In genomic region chr5:38554860-38555259, GRCh38 we compare ENCODE assay signal across 9 cellular contexts. TPM values are rescaled to one million over a fixed set of nuclear protein-coding genes. Genes with fewer than 3 reads are reported as not detected.
DNase-seq lines count a peak whose midpoint lies in the region; ATAC-seq, FAIRE-seq and TF ChIP-seq lines count a peak whose summit lies in the region.
"Had no signal": no experiment of that assay in that cellular context is flagged by ENCODE, and none has a peak within 500 bp of the region (broad histone marks: within the 10 kb centered on the region; RNA-seq: fewer than 3 reads in every experiment).

No MANE protein-coding gene starts in this region.

- no peak overlapping the region for H2BK5ac ChIP-seq in mesenchymal stem cell (ENCODE audit: low read depth, low read length, poor library complexity, severe bottlenecking)

- H2AFZ ChIP-seq in SK-N-SH (ENCODE audit: low read depth) = no peak overlapping the region
- H2AFZ ChIP-seq in mesenchymal stem cell (ENCODE audit: low read depth, low read length) = no peak overlapping the region

- TF ChIP-seq EP300 in SK-N-SH (IDR thresholded peaks at IDR 0.05; ENCODE audit: borderline replicate concordance in 1 of 2, low read depth in 1 of 2, low read length in 1 of 2) = no peak

- H3F3A ChIP-seq in SK-N-SH (replicated peaks; ENCODE audit: insufficient read depth) = peaks cover 4% of the 10 kb centered on the region

- H3K9me3 ChIP-seq in SK-N-SH (no peaks in the 10 kb centered on the region), mesenchymal stem cell (ENCODE audit: control insufficient read depth, low read length) (no peaks in the 10 kb centered on the region), thymus (ENCODE audit: control insufficient read depth) (no peaks in the 10 kb centered on the region)
- H3K9me3 ChIP-seq: BLaER1 had no signal

- H3K23ac ChIP-seq in mesenchymal stem cell (ENCODE audit: low read length in 2 of 2) = peak overlapping the region in 1 of 2 experiments; percentile 34

- H3K27ac ChIP-seq in SK-N-SH (ENCODE audit: low read depth in 2 of 2, low read length in 1 of 2) (no peak overlapping the region), mesenchymal stem cell (ENCODE audit: low read length, poor library complexity, severe bottlenecking) (no peak overlapping the region), thymus (ENCODE audit: low read depth) (no peak overlapping the region)
- H3K27ac ChIP-seq: BLaER1 had no signal

- no peak overlapping the region for H3K9ac ChIP-seq in SK-N-SH
- peak overlapping the region; percentile 90 for H3K9ac ChIP-seq in mesenchymal stem cell (ENCODE audit: low read length)
- H3K9ac ChIP-seq: BLaER1 had no signal

- H3K79me2 ChIP-seq in SK-N-SH (ENCODE audit: insufficient read depth) = peaks cover 20% of the 10 kb centered on the region; the same call in 1 of the 2 replicates

- no peak overlapping the region for H3K18ac ChIP-seq in mesenchymal stem cell (ENCODE audit: low read depth in 1 of 2, low read length in 2 of 2)

- no peak for TF ChIP-seq RAD21 in SK-N-SH (IDR thresholded peaks at IDR 0.05; ENCODE audit: low read length)

- no peak overlapping the region for H4K91ac ChIP-seq in mesenchymal stem cell (ENCODE audit: low read length)

- no peak overlapping the region for H2BK12ac ChIP-seq in mesenchymal stem cell (ENCODE audit: low read length in 2 of 2)

- ATAC-seq in SK-N-SH treated with all-trans-retinoic acid at 6 μM for 48 hours = no peak
- no peak for ATAC-seq in central memory CD8-positive, alpha-beta T cell (replicated peaks; ENCODE audit: extremely low read depth, poor library complexity, severe bottlenecking)
- ATAC-seq in HG03432 (IDR thresholded peaks at IDR 0.05; ENCODE audit: unreplicated experiment) = no peak

- no peaks in the 10 kb centered on the region for H3K9me3 Mint-ChIP-seq in central memory CD8-positive, alpha-beta T cell

- DNase-seq in SK-N-SH (no peak), mesenchymal stem cell (no peak), DMS153 treated with DMSO at 0.1 percent for 48 hours (lab: John Stamatoyannopoulos, UW; ENCODE audit: unreplicated experiment) (no peak), RCC 7860 (ENCODE audit: low spot score) (no peak)
- DNase-seq in central memory CD8-positive, alpha-beta T cell (ENCODE audit: low spot score in 2 of 2) = no peak

- no peak overlapping the region for H2BK15ac ChIP-seq in mesenchymal stem cell (ENCODE audit: low read depth, poor library complexity, severe bottlenecking)

- no peak overlapping the region for H2BK120ac ChIP-seq in mesenchymal stem cell (ENCODE audit: low read depth, low read length)

- FAIRE-seq in RCC 7860 (lab: Jason Lieb, UNC) = no peak

- TF ChIP-seq CTCF in SK-N-SH (IDR thresholded peaks at IDR 0.05) = no peak

- H3K14ac ChIP-seq in mesenchymal stem cell (ENCODE audit: low read length in 2 of 2) = no peak overlapping the region

- H3K27me3 ChIP-seq in SK-N-SH (ENCODE audit: insufficient read depth) = no peaks in the 10 kb centered on the region
- H3K27me3 ChIP-seq in mesenchymal stem cell (ENCODE audit: control insufficient read depth in 1 of 2, insufficient read depth in 1 of 2, low read length in 2 of 2) = no peaks in the 10 kb centered on the region
- H3K27me3 ChIP-seq in thymus (ENCODE audit: control insufficient read depth, insufficient read depth) = peaks cover 40% of the 10 kb centered on the region

- 0 out of 2 replicates have a peak, but pooled peaks cover 4% of the 10 kb centered on the region for H4K20me1 ChIP-seq in SK-N-SH (ENCODE audit: insufficient read depth)
- H4K20me1 ChIP-seq: BLaER1 had no signal

- H3K4me3 Mint-ChIP-seq in central memory CD8-positive, alpha-beta T cell = peak overlapping the region; percentile 58

- H3K4me2 ChIP-seq in SK-N-SH (peak overlapping the region; percentile 90; the same call in 1 of the 2 replicates), mesenchymal stem cell (ENCODE audit: low read length, poor library complexity, severe bottlenecking) (peak overlapping the region; percentile 39)

- no peaks in the 10 kb centered on the region for H3K36me3 Mint-ChIP-seq in central memory CD8-positive, alpha-beta T cell (ENCODE audit: insufficient read depth)

- H3K4me1 ChIP-seq in SK-N-SH (ENCODE audit: control insufficient read depth in 1 of 2, insufficient read depth in 2 of 2, low read depth in 1 of 2, low read length in 1 of 2) (peaks cover 0 to 9% of the 10 kb centered on the region in 2 experiments; a peak in 3 of 4 replicates), mesenchymal stem cell (ENCODE audit: control insufficient read depth, insufficient read depth, low read depth, low read length) (peaks cover 8% of the 10 kb centered on the region), thymus (ENCODE audit: control insufficient read depth, insufficient read depth, low read length) (peaks cover 6% of the 10 kb centered on the region)

- H3K4ac ChIP-seq in mesenchymal stem cell (ENCODE audit: low read depth in 1 of 2, low read length in 2 of 2) = no peak overlapping the region

- peaks cover 6% of the 10 kb centered on the region for H3K4me1 Mint-ChIP-seq in central memory CD8-positive, alpha-beta T cell

- WGBS in SK-N-SH (ENCODE audit: low lambda C conversion rate) = 96% methylated on average over 4 of the region's 4 CpGs
- WGBS in mesenchymal stem cell = 57% methylated on average over 3 of the region's 4 CpGs
- 21% methylated on average over 4 of the region's 4 CpGs for WGBS in thymus

- no peak overlapping the region for H4K8ac ChIP-seq in mesenchymal stem cell (ENCODE audit: low read length)

- H3K9me2 ChIP-seq in SK-N-SH = no peaks in the 10 kb centered on the region

- H3K79me1 ChIP-seq in mesenchymal stem cell (replicated peaks; ENCODE audit: low read length, poor library complexity, severe bottlenecking) = peaks cover 17% of the 10 kb centered on the region

- H2AK5ac ChIP-seq in mesenchymal stem cell (ENCODE audit: low read length, severe bottlenecking) = no peak overlapping the region

- peaks cover 71% of the 10 kb centered on the region for H3K27me3 Mint-ChIP-seq in central memory CD8-positive, alpha-beta T cell

- H3K27ac Mint-ChIP-seq in central memory CD8-positive, alpha-beta T cell (ENCODE audit: low read depth) = no peak overlapping the region

- H3K4me3 ChIP-seq in SK-N-SH (ENCODE audit: low read depth in 2 of 2, low read length in 1 of 2) (peak overlapping the region; percentile 79 to 91; a peak in 2 of 4 replicates), mesenchymal stem cell (ENCODE audit: insufficient read depth in 1 of 2, low read depth in 1 of 2, low read length in 2 of 2) (peak overlapping the region in 1 of 2 experiments; percentile 88), thymus (ENCODE audit: low read length) (peak overlapping the region; percentile 7)

- H3K36me3 ChIP-seq in SK-N-SH (replicated peaks in 1 of 2; ENCODE audit: control insufficient read depth in 1 of 2, insufficient read depth in 2 of 2, low read length in 1 of 2) = no peaks in the 10 kb centered on the region
- peaks cover 0 to 3% of the 10 kb centered on the region in 2 experiments for H3K36me3 ChIP-seq in mesenchymal stem cell (ENCODE audit: control insufficient read depth in 1 of 2, insufficient read depth in 2 of 2, low read depth in 1 of 2, low read length in 2 of 2)
- H3K36me3 ChIP-seq in thymus (ENCODE audit: control insufficient read depth, insufficient read depth) = no peaks in the 10 kb centered on the region
- H3K36me3 ChIP-seq: BLaER1 had no signal

- POLR2A ChIA-PET in SK-N-SH (lab: Yijun Ruan, JAX) = no interaction called here

- CTCF ChIA-PET in SK-N-SH (lab: Yijun Ruan, JAX) = interaction anchor here (1.8 to 5.0 kb wide), 3 partner anchors 77 to 255 kb away, joined by 5 to 41 read pairs (median 5); no protein-coding TSS in a partner anchor

TF ChIP-seq in SK-N-SH, 30 proteins besides CTCF, POLR2A, EP300 and RAD21 (continues in another document):
- no peak for TF ChIP-seq YY1 (IDR thresholded peaks at IDR 0.05; ENCODE audit: low read depth)
- no peak for TF ChIP-seq FOSL2 (IDR thresholded peaks at IDR 0.05; ENCODE audit: borderline replicate concordance, low read depth)
- no peak for TF ChIP-seq SMC3 (IDR thresholded peaks at IDR 0.05; ENCODE audit: low read depth, low read length)
- TF ChIP-seq NRF1 (IDR thresholded peaks at IDR 0.05; ENCODE audit: low read depth, low read length) = no peak
- TF ChIP-seq GATA2 (CRISPR knock-in tag; IDR thresholded peaks at IDR 0.05) = no peak
- no peak for TF ChIP-seq RFX5 (IDR thresholded peaks at IDR 0.05; ENCODE audit: low read length)
- no peak for TF ChIP-seq MAX (IDR thresholded peaks at IDR 0.05; ENCODE audit: low read depth)

TF ChIP-seq in SK-N-SH treated with all-trans-retinoic acid at 6 μM for 48 hours, 23 proteins besides CTCF, POLR2A, EP300 and RAD21:
- TF ChIP-seq CSRNP3 (CRISPR knock-in tag; IDR thresholded peaks at IDR 0.05) (no peak), SNAI2 (CRISPR knock-in tag; IDR thresholded peaks at IDR 0.05) (no peak), OSR1 (CRISPR knock-in tag; IDR thresholded peaks at IDR 0.05) (no peak)

RNA-seq across cellular contexts. Expression of gene LIFR, which starts 1.6 kb away (rescaled TPM):
- polyA plus RNA-seq in SK-N-SH (2012; rRNA removed) (3.8 and 5.0 TPM in 2 replicates), thymus (27.5 TPM)
- 5.6 and 5.8 TPM in 2 replicates for polyA plus RNA-seq in SK-N-SH (2012; cell fraction: cytosol; rRNA removed)
- 5.0 and 10.2 TPM in 2 replicates for polyA plus RNA-seq in SK-N-SH (2012; cell fraction: nucleus; rRNA removed)
- polyA plus RNA-seq in mesenchymal stem cell (2013, experiment 1 of 2) = 61.7 TPM
- 62.0 TPM for polyA plus RNA-seq in mesenchymal stem cell (2013, experiment 2 of 2)
